In the genomic region with DNA sequence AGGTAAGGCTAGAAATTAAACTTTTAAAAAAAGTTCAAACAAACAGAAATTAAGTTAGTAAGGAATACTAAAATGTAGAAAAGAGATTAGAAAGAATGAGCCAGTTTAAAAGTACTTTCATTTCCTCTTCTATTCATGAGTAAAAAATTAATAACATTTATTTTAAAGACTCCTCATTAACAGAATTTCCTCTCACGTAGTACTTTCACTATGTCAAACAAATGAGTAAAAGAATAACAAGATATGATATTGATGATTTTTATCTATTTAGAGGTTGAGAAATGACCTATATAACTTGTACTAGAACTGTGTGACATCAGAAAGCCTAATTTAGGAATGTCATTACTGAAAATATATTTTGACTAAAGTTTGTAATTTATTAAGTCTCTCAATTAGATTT, we compare ENCODE assay signal across 7 cellular contexts. TPM values are rescaled to one million over a fixed set of nuclear protein-coding genes. Genes with fewer than 3 reads are reported as not detected.
DNase-seq lines count a peak whose midpoint lies in the region; ATAC-seq, FAIRE-seq and TF ChIP-seq lines count a peak whose summit lies in the region.
"Not testable (repeated sequence)": the region's sequence is repeated elsewhere in the genome, so short reads cannot be mapped to it uniquely, and the experiment has no call there.

No MANE protein-coding gene starts in this region.

- not testable (repeated sequence) for H3K9ac ChIP-seq in Karpas-422 (ENCODE audit: low read length)

- peaks cover 11% of the 10 kb centered on the region for H3K4me1 ChIP-seq in Karpas-422 (ENCODE audit: low read length)
- H3K4me1 ChIP-seq in sigmoid colon: peaks cover 0 to 84% (median 30%) of the 10 kb centered on the region in 4 donors

- not testable (repeated sequence) for TF ChIP-seq EP300 in sigmoid colon (IDR thresholded peaks at IDR 0.05)

- 56 to 83% methylated on average over 1 of the region's 1 CpG for WGBS in sigmoid colon, 2 donors

- not testable (repeated sequence) for TF ChIP-seq CTCF in sigmoid colon (IDR thresholded peaks at IDR 0.05)

- H3K36me3 ChIP-seq in Karpas-422 (ENCODE audit: insufficient read depth, low read length): not testable (repeated sequence)
- H3K36me3 ChIP-seq in sigmoid colon: peaks cover 0 to 13% (median 0%) of the 10 kb centered on the region in 4 donors

- H4K20me1 ChIP-seq in Karpas-422 (ENCODE audit: insufficient read depth, low read depth, low read length): not testable (repeated sequence)

- DNase-seq in Karpas-422, sigmoid colon: not testable (repeated sequence)

- not testable (repeated sequence) for H3K27ac ChIP-seq in Karpas-422 (ENCODE audit: low read length)
- H3K27ac ChIP-seq in sigmoid colon: peak overlapping the region in 3 of 4 donors; percentile 28 to 44 (median 32)

- not testable (repeated sequence) for H3K79me2 ChIP-seq in Karpas-422 (ENCODE audit: low read length)

- ATAC-seq in GM18517 (IDR thresholded peaks at IDR 0.05; ENCODE audit: unreplicated experiment) (peak; percentile 56), GM19351 (IDR thresholded peaks at IDR 0.05; ENCODE audit: unreplicated experiment) (peak; percentile 32), HG02678 (IDR thresholded peaks at IDR 0.05; ENCODE audit: unreplicated experiment) (peak; percentile 23), HG03175 (IDR thresholded peaks at IDR 0.05; ENCODE audit: unreplicated experiment) (peak; percentile 40)

- not testable (repeated sequence) for H3K4me3 ChIP-seq in Karpas-422 (ENCODE audit: low read length); sigmoid colon

- not testable (repeated sequence) for H3K9me3 ChIP-seq in Karpas-422 (ENCODE audit: low read length); sigmoid colon

- intact Hi-C loops in sigmoid colon (cut with DNase I): not testable (repeated sequence)

- TF ChIP-seq POLR2A in sigmoid colon (IDR thresholded peaks at IDR 0.05): not testable (repeated sequence)

- FAIRE-seq in endometrium (lab: Jason Lieb, UNC): peak; percentile 78

- H3K9me2 ChIP-seq in Karpas-422 (replicated peaks; ENCODE audit: insufficient read depth, low read length): not testable (repeated sequence)

- H2AFZ ChIP-seq in Karpas-422 (ENCODE audit: low read length): not testable (repeated sequence)

- peak overlapping the region; percentile 38 for H3K4me2 ChIP-seq in Karpas-422 (ENCODE audit: low read depth, low read length, poor library complexity, severe bottlenecking)

- not testable (repeated sequence) for H3K27me3 ChIP-seq in Karpas-422 (ENCODE audit: low read length); sigmoid colon

RNA-seq across cellular contexts. Expression of gene FBXO8, which starts 22.0 kb away (rescaled TPM):
- total RNA-seq in Karpas-422 (2014; rRNA removed; shearing (Covaris generic); ENCODE audit: low replicate concordance): 7.9 and 13.5 TPM in 2 replicates
- 10 to 100 TPM; 42.8 to 68.8 (median 55.8) TPM for total RNA-seq in sigmoid colon
- polyA plus RNA-seq in sigmoid colon: 10 to 100 TPM; 14.5 to 36.5 (median 34.2) TPM

RNA-seq across cellular contexts. Expression of gene CEP44, which starts 22.3 kb away (rescaled TPM):
- 7.8 and 17.4 TPM in 2 replicates for total RNA-seq in Karpas-422 (2014; rRNA removed; shearing (Covaris generic); ENCODE audit: low replicate concordance)
- total RNA-seq in sigmoid colon: 10 to 100 TPM; 24.6 to 47.4 (median 30.1) TPM
- 1 to 10 TPM; 3.9 to 6.5 (median 4.2) TPM for polyA plus RNA-seq in sigmoid colon
